In the genomic region with DNA sequence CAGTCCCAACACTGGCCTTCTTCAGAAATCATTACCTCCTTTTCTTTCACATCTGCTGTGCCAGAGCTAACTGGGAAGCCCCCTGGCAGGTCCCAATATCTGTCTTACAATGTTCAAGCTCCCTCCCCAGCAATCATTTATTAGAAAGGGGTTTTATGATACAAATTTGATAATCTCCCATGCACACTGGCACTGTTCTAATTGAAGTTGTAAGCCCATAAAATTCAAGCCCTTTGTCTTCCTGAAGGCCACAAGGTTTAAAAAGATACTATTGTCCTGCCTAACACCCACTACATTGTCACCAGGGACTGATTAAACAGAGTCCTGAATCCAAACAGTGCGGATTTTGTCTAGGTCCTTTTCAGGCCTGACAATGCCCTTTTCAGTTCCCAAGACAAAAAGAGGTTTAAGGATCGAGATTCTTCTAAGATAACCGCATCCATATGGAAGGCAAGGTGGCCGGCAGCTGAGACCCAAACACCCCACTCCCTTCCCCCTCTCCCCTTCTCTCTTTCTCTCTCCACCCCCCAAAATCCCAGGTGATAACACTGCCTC, we compare ENCODE assay signal across 18 cellular contexts. TPM values are rescaled to one million over a fixed set of nuclear protein-coding genes. Genes with fewer than 3 reads are reported as not detected.
DNase-seq lines count a peak whose midpoint lies in the region; ATAC-seq and TF ChIP-seq lines count a peak whose summit lies in the region.
"Had no signal": no experiment of that assay in that cellular context is flagged by ENCODE, and none has a peak within 500 bp of the region (broad histone marks: within the 10 kb centered on the region; RNA-seq: fewer than 3 reads in every experiment).

No MANE protein-coding gene starts in this region.

- H3K27me3 ChIP-seq in HAP-1 (ENCODE audit: low read depth) (no peaks in the 10 kb centered on the region), endodermal cell (ENCODE audit: control insufficient read depth, insufficient read depth, low read length, poor library complexity, severe bottlenecking) (peaks cover 99% of the 10 kb centered on the region)

- no peak overlapping the region for H3K4me3 ChIP-seq in HAP-1
- H3K4me3 ChIP-seq in endodermal cell (ENCODE audit: low read length) = no peak overlapping the region
- H3K4me3 ChIP-seq: BLaER1, GM23248 had no signal

- H3K36me3 ChIP-seq in HAP-1 (replicated peaks) = no peaks in the 10 kb centered on the region
- H3K36me3 ChIP-seq in endodermal cell (ENCODE audit: control insufficient read depth, insufficient read depth, low read length) = no peaks in the 10 kb centered on the region
- H3K36me3 ChIP-seq: BLaER1 had no signal

- peak overlapping the region; percentile 52 for H3K4me3 Mint-ChIP-seq in endodermal cell
- H3K4me3 Mint-ChIP-seq: CD8-positive, alpha-beta memory T cell had no signal

- peaks cover 16% of the 10 kb centered on the region for H3K4me1 ChIP-seq in HAP-1
- H3K4me1 ChIP-seq in endodermal cell (ENCODE audit: control insufficient read depth, insufficient read depth, low read length) = peaks cover 4% of the 10 kb centered on the region
- H3K4me1 ChIP-seq: BLaER1, Caco-2 had no signal

- no peak overlapping the region for H3K27ac ChIP-seq in endodermal cell (ENCODE audit: low read depth, low read length)
- H3K27ac ChIP-seq: BLaER1, GM23248 had no signal

- ATAC-seq in GM18867 (IDR thresholded peaks at IDR 0.05; ENCODE audit: unreplicated experiment) = no peak

- DNase-seq in HAP-1 (ENCODE audit: low spot score in 2 of 2) = peak; percentile 72 to 95
- DNase-seq in endodermal cell = no peak
- DNase-seq in medulla oblongata (ENCODE audit: extremely low spot score) = peak; percentile 83
- peak; percentile 96 for DNase-seq in pons (ENCODE audit: low spot score)
- no peak for DNase-seq in mesenteric fat pad (ENCODE audit: low spot score)
- DNase-seq in NCI-H2081 (lab: John Stamatoyannopoulos, UW) = no peak
- DNase-seq in NCI-H187 treated with DMSO at 0.1 percent for 48 hours (lab: John Stamatoyannopoulos, UW) = no peak
- DNase-seq: 8988T; AML-193; Caco-2; CD8-positive, alpha-beta memory T cell; DND-41; GDM1; GM23248 had no signal

- in situ Hi-C loops in HAP-1 (cut with MboI; ENCODE audit: low sequenced_read_pairs) = no loop called here

- no peaks in the 10 kb centered on the region for H3K9me3 Mint-ChIP-seq in endodermal cell
- H3K9me3 Mint-ChIP-seq: H9 had no signal

- H3K9me3 ChIP-seq in HAP-1 (peaks cover 10% of the 10 kb centered on the region; the same call in 1 of the 2 replicates), endodermal cell (ENCODE audit: control insufficient read depth, low read length) (no peaks in the 10 kb centered on the region)
- H3K9me3 ChIP-seq: Caco-2 had no signal

- no peaks in the 10 kb centered on the region for H3K36me3 Mint-ChIP-seq in endodermal cell (ENCODE audit: low read depth)
- H3K36me3 Mint-ChIP-seq: CD8-positive, alpha-beta memory T cell had no signal

- no peak overlapping the region for H3K27ac Mint-ChIP-seq in endodermal cell
- H3K27ac Mint-ChIP-seq: CD8-positive, alpha-beta memory T cell; H9 had no signal

- peaks cover 12% of the 10 kb centered on the region for H3K4me1 Mint-ChIP-seq in endodermal cell
- H3K4me1 Mint-ChIP-seq: CD8-positive, alpha-beta memory T cell had no signal

- no peak overlapping the region for H3K9ac ChIP-seq in endodermal cell (ENCODE audit: extremely low read depth, low read length, poor library complexity, severe bottlenecking)
- H3K9ac ChIP-seq: BLaER1, GM23248 had no signal

- 14 to 23% methylated on average over 1 to 4 of the region's 4 CpGs for WGBS in endodermal cell (ENCODE audit: insufficient coverage in 1 of 2, insufficient read length in 1 of 2), 2 experiments

- TF ChIP-seq CTCF in endodermal cell (conservative IDR thresholded peaks at IDR 0.05) = no peak

- H3K27me3 Mint-ChIP-seq in endodermal cell (ENCODE audit: insufficient read depth) = peaks cover 30% of the 10 kb centered on the region

RNA-seq across cellular contexts. Expression of a gene that starts 3.3 kb away (rescaled TPM):
- total RNA-seq in endodermal cell (under 1 TPM in 1 of 2 donors, not detected in 1; 0.77 TPM), mesenteric fat pad (not detected)
- polyA plus RNA-seq in endodermal cell (2013, experiment 1 of 2) = 0.18 TPM
- polyA plus RNA-seq in endodermal cell (2013, experiment 2 of 2) = not detected
- total RNA-seq: CD8-positive, alpha-beta memory T cell; GM23248; H9; HT1080 had no signal
- polyA plus RNA-seq: CD8-positive, alpha-beta memory T cell; GM23248 had no signal

RNA-seq across cellular contexts. Expression of a gene that starts 59.0 kb away (rescaled TPM):
- total RNA-seq in endodermal cell = under 1 TPM; 0.31 to 0.62 TPM
- 0.25 TPM for polyA plus RNA-seq in endodermal cell (2013, experiment 1 of 2)
- polyA plus RNA-seq in endodermal cell (2013, experiment 2 of 2) = 0.12 TPM
- not detected for total RNA-seq in mesenteric fat pad
- total RNA-seq: CD8-positive, alpha-beta memory T cell; GM23248; H9; HT1080 had no signal
- polyA plus RNA-seq: CD8-positive, alpha-beta memory T cell; GM23248 had no signal

Comparison
In these comparisons a context has a peak if more than half of its experiments do, and no peak if none do; other contexts are left out.
1. DNase-seq: peak in HAP-1 (2 of 2), medulla oblongata (single experiment) and pons (single experiment); none in endodermal cell (single experiment), mesenteric fat pad (single experiment), NCI-H2081 (0 of 2) and NCI-H187 treated with DMSO at 0.1 percent for 48 hours (single experiment).